10 cellular contexts compared by ENCODE assay signal in genomic region chr19:47637550-47637949, GRCh38. TPM values are rescaled to one million over a fixed set of nuclear protein-coding genes. Genes with fewer than 3 reads are reported as not detected.
DNase-seq lines count a peak whose midpoint lies in the region; ATAC-seq and TF ChIP-seq lines count a peak whose summit lies in the region.
"Had no signal": no experiment of that assay in that cellular context is flagged by ENCODE, and none has a peak within 500 bp of the region (broad histone marks: within the 10 kb centered on the region; RNA-seq: fewer than 3 reads in every experiment).

No MANE protein-coding gene starts in this region.

- H3K36me3 Mint-ChIP-seq in endodermal cell (ENCODE audit: low read depth), result peaks cover 22% of the 10 kb centered on the region

- no peak overlapping the region for H3K27ac Mint-ChIP-seq in endodermal cell
- H3K27ac Mint-ChIP-seq: T-helper 2 cell treated with Interferon-gamma antibody and Interleukin-4, amounts not matched to agents 5 μg/mL and 100 μg/mL, for 36 hours had no signal

- H3K9me3 ChIP-seq in right atrium auricular region (no peaks in the 10 kb centered on the region), muscle layer of colon (ENCODE audit: low read length) (no peaks in the 10 kb centered on the region), uterus (no peaks in the 10 kb centered on the region), endodermal cell (ENCODE audit: control insufficient read depth, low read length) (no peaks in the 10 kb centered on the region)

- H3K9ac ChIP-seq in muscle layer of colon (ENCODE audit: low read length) (no peak overlapping the region), endodermal cell (ENCODE audit: extremely low read depth, low read length, poor library complexity, severe bottlenecking) (no peak overlapping the region)

- no peak overlapping the region for H3K4me3 ChIP-seq in right atrium auricular region
- no peak overlapping the region for H3K4me3 ChIP-seq in choroid plexus epithelial cell (ENCODE audit: low read depth, low read length)
- no peak overlapping the region for H3K4me3 ChIP-seq in muscle layer of colon (ENCODE audit: low read depth in 1 of 2, low read length in 2 of 2)
- no peak overlapping the region for H3K4me3 ChIP-seq in uterus
- no peak overlapping the region for H3K4me3 ChIP-seq in endodermal cell (ENCODE audit: low read length)

- H3K4me1 ChIP-seq in right atrium auricular region (peaks cover 0 to 30% of the 10 kb centered on the region in 2 donors), muscle layer of colon (ENCODE audit: insufficient read depth, low read length) (peaks cover 26% of the 10 kb centered on the region), uterus (peaks cover 0 to 12% of the 10 kb centered on the region in 2 donors), endodermal cell (ENCODE audit: control insufficient read depth, insufficient read depth, low read length) (peaks cover 3% of the 10 kb centered on the region)

- peak overlapping the region; percentile 8 to 59 for H3K27ac ChIP-seq in right atrium auricular region
- peak overlapping the region; percentile 54 for H3K27ac ChIP-seq in muscle layer of colon (ENCODE audit: low read depth, low read length)
- peak overlapping the region; percentile 69 to 75 for H3K27ac ChIP-seq in uterus
- no peak overlapping the region for H3K27ac ChIP-seq in endodermal cell (ENCODE audit: low read depth, low read length)

- H3K27me3 Mint-ChIP-seq in endodermal cell (ENCODE audit: insufficient read depth), result no peaks in the 10 kb centered on the region

- no peaks in the 10 kb centered on the region for H3K9me3 Mint-ChIP-seq in endodermal cell
- H3K9me3 Mint-ChIP-seq: T-helper 2 cell treated with Interferon-gamma antibody and Interleukin-4, amounts not matched to agents 5 μg/mL and 100 μg/mL, for 36 hours had no signal

- intact Hi-C loops in Right ventricle myocardium inferior (cut with DNase I), result no loop called here
- intact Hi-C loops in uterus (cut with DNase I; ENCODE audit: low total_unique reads), result no loop called here

- H3K4me3 Mint-ChIP-seq in endodermal cell, result no peak overlapping the region
- H3K4me3 Mint-ChIP-seq: T-helper 2 cell treated with Interferon-gamma antibody and Interleukin-4, amounts not matched to agents 5 μg/mL and 100 μg/mL, for 36 hours had no signal

- H3K27me3 ChIP-seq in right atrium auricular region, result no peaks in the 10 kb centered on the region
- H3K27me3 ChIP-seq in muscle layer of colon (ENCODE audit: control insufficient read depth in 1 of 2, insufficient read depth in 2 of 2, low read length in 2 of 2), result no peaks in the 10 kb centered on the region
- H3K27me3 ChIP-seq in uterus, result no peaks in the 10 kb centered on the region
- H3K27me3 ChIP-seq in endodermal cell (ENCODE audit: control insufficient read depth, insufficient read depth, low read length, poor library complexity, severe bottlenecking), result no peaks in the 10 kb centered on the region

- peaks cover 13% of the 10 kb centered on the region for H3K4me1 Mint-ChIP-seq in endodermal cell

- H3K36me3 ChIP-seq in right atrium auricular region (no peaks in the 10 kb centered on the region), muscle layer of colon (ENCODE audit: insufficient read depth, low read length) (no peaks in the 10 kb centered on the region), uterus (no peaks in the 10 kb centered on the region), endodermal cell (ENCODE audit: control insufficient read depth, insufficient read depth, low read length) (peaks cover 11% of the 10 kb centered on the region)

- no peak for TF ChIP-seq POLR2A in uterus (IDR thresholded peaks at IDR 0.05)

- ATAC-seq in Right ventricle myocardium inferior, result no peak

- TF ChIP-seq CTCF in right atrium auricular region (IDR thresholded peaks at IDR 0.05), result no peak
- TF ChIP-seq CTCF in choroid plexus epithelial cell (conservative IDR thresholded peaks at IDR 0.05; ENCODE audit: low read depth, low read length), result no peak
- TF ChIP-seq CTCF in uterus (IDR thresholded peaks at IDR 0.05), result no peak
- TF ChIP-seq CTCF in endodermal cell (conservative IDR thresholded peaks at IDR 0.05), result no peak

- no peak for DNase-seq in right atrium auricular region (ENCODE audit: low spot score)
- no peak for DNase-seq in Right ventricle myocardium inferior (ENCODE audit: missing footprints)
- peak; percentile 93 for DNase-seq in choroid plexus epithelial cell (ENCODE audit: low read depth)
- no peak for DNase-seq in uterus
- no peak for DNase-seq in stimulated activated CD4-positive, alpha-beta T cell treated with anti-CD3 and anti-CD28 coated beads, Interleukin-1b, Interleukin-23, amount 100 ng/mL, for 48 hours
- DNase-seq in activated gamma-delta T cell treated with Interleukin-2 at 50 U/mL for 16 hours, result no peak
- no peak for DNase-seq in endodermal cell
- DNase-seq: NCI-H1417 treated with DMSO at 0.1 percent for 48 hours had no signal

- 95 to 97% methylated on average over 11 of the region's 11 CpGs for WGBS in endodermal cell (ENCODE audit: insufficient coverage in 1 of 2, insufficient read length in 1 of 2), 2 experiments

RNA-seq across cellular contexts. Expression of gene BICRA, which starts 28.6 kb away (rescaled TPM):
- total RNA-seq in right atrium auricular region, result 10 to 100 TPM in 1 of 2 donors, 1 to 10 TPM in 1; 7.0 to 12.6 TPM
- 8.8 TPM for total RNA-seq in Right ventricle myocardium inferior
- total RNA-seq in uterus, result 10 to 100 TPM in 3 of 4 donors, 1 to 10 TPM in 1; 2.0 to 28.1 (median 20.5) TPM
- total RNA-seq in endodermal cell, result 10 to 100 TPM; 30.0 to 30.1 TPM
- polyA plus RNA-seq in endodermal cell (2013, experiment 1 of 2), result 20.1 TPM
- 19.1 TPM for polyA plus RNA-seq in endodermal cell (2013, experiment 2 of 2)
